ENCODE assay signal across 18 cellular contexts in the genomic region with DNA sequence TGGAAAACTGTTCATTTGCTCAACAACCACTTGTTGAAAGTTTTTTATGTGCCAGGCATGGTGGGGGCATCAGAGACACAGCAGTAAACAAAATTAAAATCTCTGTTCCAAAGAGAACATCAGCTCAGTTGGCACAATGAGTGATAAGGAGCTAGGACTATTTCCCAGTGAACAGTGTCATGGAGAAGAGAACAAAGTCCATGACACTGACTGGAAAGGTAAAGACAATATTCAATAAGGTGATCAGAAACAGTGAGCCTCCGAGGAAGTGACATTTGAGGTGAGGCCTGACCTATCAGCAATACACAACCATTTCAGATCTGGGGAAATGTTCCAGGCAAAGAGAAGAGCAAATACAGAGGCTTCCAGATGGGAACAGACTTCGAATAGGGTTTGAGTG. TPM values are rescaled to one million over a fixed set of nuclear protein-coding genes. Genes with fewer than 3 reads are reported as not detected.
DNase-seq lines count a peak whose midpoint lies in the region; ATAC-seq and TF ChIP-seq lines count a peak whose summit lies in the region.
"Had no signal": no experiment of that assay in that cellular context is flagged by ENCODE, and none has a peak within 500 bp of the region (broad histone marks: within the 10 kb centered on the region; RNA-seq: fewer than 3 reads in every experiment).

No MANE protein-coding gene starts in this region.

- H3K4me1 ChIP-seq in hepatocyte (ENCODE audit: insufficient read depth) = peaks cover 13% of the 10 kb centered on the region
- peaks cover 8 to 46% (median 15%) of the 10 kb centered on the region in 6 donors for H3K4me1 ChIP-seq in spleen
- H3K4me1 ChIP-seq in OCI-LY7 (ENCODE audit: insufficient read depth, low read length, poor library complexity, severe bottlenecking) = peaks cover 8% of the 10 kb centered on the region
- H3K4me1 ChIP-seq: A549, suprapubic skin had no signal

- no peaks in the 10 kb centered on the region for H4K20me1 ChIP-seq in hepatocyte (ENCODE audit: insufficient read depth, poor library complexity, severe bottlenecking)
- no peaks in the 10 kb centered on the region for H4K20me1 ChIP-seq in OCI-LY7 (ENCODE audit: insufficient read depth, low read length)

- no TSS peak for BruUV-seq in OCI-LY7 (replicated peaks; lab: Mats Ljungman, UMichigan)

- peaks cover 70 to 81% (median 75%) of the 10 kb centered on the region in 3 donors for H3K4me1 Mint-ChIP-seq in T-cell

- H3K9me3 Mint-ChIP-seq in T-cell = no peaks in the 10 kb centered on the region
- H3K9me3 Mint-ChIP-seq: activated B cell treated with CpG ODN at 0.5 μM for 24 hours had no signal

- DNase-seq in activated CD8-positive, alpha-beta memory T cell treated with anti-CD3 and anti-CD28 coated beads for 24 hours = peak; percentile 19
- no peak for DNase-seq in activated CD8-positive, alpha-beta memory T cell treated with anti-CD3 and anti-CD28 coated beads, Interleukin-2, amount 50 U/mL, for 48 hours
- DNase-seq in T-cell (no peak), hepatocyte (ENCODE audit: low spot score) (no peak), spleen (no peak), COLO668 (lab: John Stamatoyannopoulos, UW; ENCODE audit: unreplicated experiment) (no peak), OCI-LY7 (ENCODE audit: low spot score) (no peak)
- DNase-seq in stimulated activated CD4-positive, alpha-beta T cell treated with anti-CD3 and anti-CD28 coated beads, Interleukin-4, amount 100 ng/mL, for 24 hours = no peak
- DNase-seq: activated B cell treated with CpG ODN at 0.5 μM for 24 hours; activated effector memory CD4-positive, alpha-beta T cell treated with anti-CD3 and anti-CD28 coated beads, Interleukin-2, amount 50 U/mL, for 16 hours; head of caudate nucleus; NCI-H1105 treated with DMSO at 0.1 percent for 48 hours; NCI-H2227 treated with DMSO at 0.1 percent for 48 hours had no signal

- no peaks in the 10 kb centered on the region for H3K27me3 ChIP-seq in hepatocyte
- no peaks in the 10 kb centered on the region for H3K27me3 ChIP-seq in spleen (replicated peaks in 1 of 7)
- H3K27me3 ChIP-seq: cardiac muscle cell, suprapubic skin had no signal

- H3K4me2 ChIP-seq in hepatocyte (no peak overlapping the region), OCI-LY7 (ENCODE audit: low read length) (no peak overlapping the region)
- H3K4me2 ChIP-seq: A549 had no signal

- no peak for ATAC-seq in T-cell (replicated peaks in 1 of 4)
- ATAC-seq: K562 had no signal

- H3K79me2 ChIP-seq in hepatocyte (no peaks in the 10 kb centered on the region), OCI-LY7 (ENCODE audit: insufficient read depth, low read depth, low read length) (peaks cover 5% of the 10 kb centered on the region; the same call in 1 of the 2 replicates)

- WGBS in hepatocyte (ENCODE audit: low lambda C conversion rate, missing lambda C conversion rate) = 48% methylated on average over 2 of the region's 2 CpGs
- 50 to 95% (median 88%) methylated on average over 2 of the region's 2 CpGs for WGBS in spleen, 5 donors

- H3K9me3 ChIP-seq in hepatocyte (ENCODE audit: low read depth) (no peaks in the 10 kb centered on the region), spleen (no peaks in the 10 kb centered on the region), OCI-LY7 (ENCODE audit: low read length) (no peaks in the 10 kb centered on the region)
- H3K9me3 ChIP-seq: A549, suprapubic skin had no signal

- no peak for TF ChIP-seq CTCF in hepatocyte (IDR thresholded peaks at IDR 0.05; ENCODE audit: poor library complexity)
- no peak for TF ChIP-seq CTCF in spleen (IDR thresholded peaks at IDR 0.05 in 8 of 11, conservative IDR thresholded peaks at IDR 0.05 in 3 of 11)
- TF ChIP-seq CTCF in OCI-LY7 (conservative IDR thresholded peaks at IDR 0.05; ENCODE audit: low read length) = no peak

- peaks cover 15% of the 10 kb centered on the region for H3K36me3 Mint-ChIP-seq in T-cell

- POLR2A ChIA-PET in T-cell (lab: Charles Lee) = interaction anchor here in 1 of 2 donors (0.6 kb wide), 1 partner anchor 60 kb away, joined by 4 read pairs; no protein-coding TSS in a partner anchor
- POLR2A ChIA-PET in OCI-LY7 (lab: Charles Lee) = interaction anchor here (0.6 to 1.3 kb wide), 2 partner anchors 36 to 1447 kb away, joined by 4 to 8 read pairs; no protein-coding TSS in a partner anchor

- CTCF ChIA-PET in T-cell (lab: Charles Lee) (no interaction called here), OCI-LY7 (lab: Charles Lee; ENCODE audit: unreplicated experiment) (no interaction called here)

- TF ChIP-seq POLR2A in spleen (IDR thresholded peaks at IDR 0.05) = no peak

- H3K36me3 ChIP-seq in hepatocyte (replicated peaks; ENCODE audit: insufficient read depth, low read depth) = no peaks in the 10 kb centered on the region
- peaks cover 0 to 3% (median 0%) of the 10 kb centered on the region in 6 donors for H3K36me3 ChIP-seq in spleen
- no peaks in the 10 kb centered on the region for H3K36me3 ChIP-seq in OCI-LY7 (ENCODE audit: insufficient read depth, low read length)
- H3K36me3 ChIP-seq: cardiac muscle cell, suprapubic skin had no signal

- no peaks in the 10 kb centered on the region for H3K9me2 ChIP-seq in hepatocyte (replicated peaks; ENCODE audit: insufficient read depth)
- no peaks in the 10 kb centered on the region; the same call in 1 of the 2 replicates for H3K9me2 ChIP-seq in OCI-LY7 (ENCODE audit: insufficient read depth, low read length)

- intact Hi-C loops in spleen (cut with DNase I; ENCODE audit: low total_unique reads) (no loop called here), OCI-LY7 (cut with micrococcal nuclease; ENCODE audit: unreplicated experiment) (no loop called here)

- H3K4me3 ChIP-seq in hepatocyte (no peak overlapping the region), spleen (no peak overlapping the region), OCI-LY7 (ENCODE audit: low read depth, low read length, poor library complexity, severe bottlenecking) (no peak overlapping the region)
- H3K4me3 ChIP-seq: A549, cardiac muscle cell, K562, SK-N-MC, suprapubic skin had no signal

- H3K27ac Mint-ChIP-seq in T-cell = peak overlapping the region; percentile 67 to 81
- H3K27ac Mint-ChIP-seq: activated B cell treated with CpG ODN at 0.5 μM for 24 hours had no signal

- H3K27ac ChIP-seq in hepatocyte = peak overlapping the region; percentile 84
- H3K27ac ChIP-seq in spleen = peak overlapping the region in 7 of 8 donors; percentile 24 to 76 (median 58)
- H3K27ac ChIP-seq in OCI-LY7 (ENCODE audit: low read depth, low read length, poor library complexity, severe bottlenecking) = no peak overlapping the region
- H3K27ac ChIP-seq: A549, cardiac muscle cell, SK-N-MC, suprapubic skin had no signal

- no peaks in the 10 kb centered on the region for H3K27me3 Mint-ChIP-seq in T-cell
- H3K27me3 Mint-ChIP-seq: activated B cell treated with CpG ODN at 0.5 μM for 24 hours had no signal

- H2AFZ ChIP-seq in hepatocyte (no peak overlapping the region), OCI-LY7 (ENCODE audit: low read length) (no peak overlapping the region)

- H3K4me3 Mint-ChIP-seq in T-cell = no peak overlapping the region
- H3K4me3 Mint-ChIP-seq: activated B cell treated with CpG ODN at 0.5 μM for 24 hours had no signal

RNA-seq across cellular contexts. Expression of a gene that starts 14.6 kb away (rescaled TPM):
- 10 to 100 TPM; 36.0 to 48.9 (median 39.9) TPM for total RNA-seq in T-cell
- total RNA-seq in hepatocyte = 40.2 and 43.1 TPM in 2 replicates
- polyA plus RNA-seq in hepatocyte = 22.2 and 22.7 TPM in 2 replicates
- 10 to 100 TPM; 36.0 to 49.4 (median 44.9) TPM for total RNA-seq in spleen
- polyA plus RNA-seq in spleen = 10 to 100 TPM; 18.6 to 22.8 (median 19.1) TPM
- total RNA-seq in OCI-LY7 (2014; rRNA removed; shearing (Covaris generic)) = 25.4 and 34.4 TPM in 2 replicates
- 23.0 and 25.3 TPM in 2 replicates for total RNA-seq in OCI-LY7 (2022)
- total RNA-seq: cardiac muscle cell had no signal
- polyA plus RNA-seq: cardiac muscle cell had no signal

RNA-seq across cellular contexts. Expression of a gene that starts 58.2 kb away (rescaled TPM):
- total RNA-seq in T-cell (10 to 100 TPM; 39.4 to 51.4 (median 45.9) TPM), hepatocyte (33.0 and 56.4 TPM in 2 replicates), spleen (10 to 100 TPM; 28.0 to 47.1 (median 38.7) TPM), OCI-LY7 (2022) (33.1 and 33.8 TPM in 2 replicates)
- polyA plus RNA-seq in hepatocyte (31.7 and 44.2 TPM in 2 replicates), spleen (10 to 100 TPM; 32.3 to 51.9 (median 37.9) TPM)
- total RNA-seq in OCI-LY7 (2014; rRNA removed; shearing (Covaris generic)) = 29.9 and 31.5 TPM in 2 replicates

RNA-seq across cellular contexts. Expression of a gene that starts 58.5 kb away (rescaled TPM):
- total RNA-seq in T-cell (10 to 100 TPM; 41.3 to 53.6 (median 43.5) TPM), hepatocyte (31.1 and 39.8 TPM in 2 replicates), spleen (100 to 1,000 TPM in 1 of 7 donors, 10 to 100 TPM in 6; 46.5 to 129 (median 73.2) TPM), OCI-LY7 (2022) (42.6 and 45.2 TPM in 2 replicates)
- polyA plus RNA-seq in hepatocyte (20.4 and 26.2 TPM in 2 replicates), spleen (10 to 100 TPM in 1 of 3 donors, 1 to 10 TPM in 2; 7.8 to 12.7 (median 8.2) TPM)
- total RNA-seq in OCI-LY7 (2014; rRNA removed; shearing (Covaris generic)) = 39.4 and 70.8 TPM in 2 replicates
